Comparison of ENCODE assay signal across 2 cellular contexts in genomic region chr6:155959898-155960297, GRCh38.
TF ChIP-seq lines count a peak whose summit lies in the region.

No MANE protein-coding gene starts in this region.

TF ChIP-seq in HepG2, 621 proteins besides CTCF, POLR2A, EP300 and RAD21:
- TF ChIP-seq HNF1A (IDR thresholded peaks at IDR 0.05; ENCODE audit: low read depth) = peak; percentile 68
- TF ChIP-seq HNF1A (CRISPR knock-in tag; IDR thresholded peaks at IDR 0.05; ENCODE audit: borderline replicate concordance) = peak; percentile 47; the same call in 1 of the 2 replicates
- 0 out of 2 replicates have a peak, but pooled peaks have one; percentile 0 for TF ChIP-seq CEBPB (IDR thresholded peaks at IDR 0.05; ENCODE audit: borderline replicate concordance, low read depth, low read length)
- TF ChIP-seq TGIF2 (CRISPR knock-in tag; IDR thresholded peaks at IDR 0.05) = no peak

TF ChIP-seq in H1, 55 proteins besides CTCF, POLR2A, EP300 and RAD21:
- TF ChIP-seq CREB1 (IDR thresholded peaks at IDR 0.05) (no peak), HDAC6 (IDR thresholded peaks at IDR 0.05; ENCODE audit: low read depth, low read length) (no peak), MAX (IDR thresholded peaks at IDR 0.05) (no peak), TBP (IDR thresholded peaks at IDR 0.05; ENCODE audit: low read depth, low read length) (no peak), RBBP5 (IDR thresholded peaks at IDR 0.05; ENCODE audit: borderline replicate concordance, low read depth, low read length) (no peak), CTBP2 (IDR thresholded peaks at IDR 0.05; ENCODE audit: borderline replicate concordance, insufficient read depth, insufficient read length, low read length) (no peak)
